ENCODE assay signal across 8 cellular contexts in genomic region chr5:109409061-109409843, GRCh38. TPM values are rescaled to one million over a fixed set of nuclear protein-coding genes. Genes with fewer than 3 reads are reported as not detected.
A peak's percentile ranks its signal among the peaks of the same experiment; 100 is the strongest.
DNase-seq lines count a peak whose midpoint lies in the region; ATAC-seq and TF ChIP-seq lines count a peak whose summit lies in the region.

No MANE protein-coding gene starts in this region.

- TF ChIP-seq EP300 in stomach (IDR thresholded peaks at IDR 0.05) = no peak

- DNase-seq in DMS 273 (lab: John Stamatoyannopoulos, UW; ENCODE audit: unreplicated experiment) (peak; percentile 90), HUDEP-2 (lab: John Stamatoyannopoulos, UW; ENCODE audit: unreplicated experiment in 76 of 76) (peak in 72 of 76 experiments; percentile 10 to 80 (median 60)), RPMI8226 (peak; percentile 90), fibroblast of the aortic adventitia (ENCODE audit: low read depth) (peak; percentile 77), neural crest cell (ENCODE audit: low read depth, low spot score) (peak; percentile 34), stomach (peak; percentile 65)
- DNase-seq in activated T-helper 2 cell treated with anti-CD3 and anti-CD28 coated beads, Interferon-gamma antibody, Interleukin-2, Interleukin-4, amounts not matched to agents 10 μg/mL and 5 μg/mL and 100 μg/mL, durations not matched to agents 14 hours and 24 hours and 36 hours (ENCODE audit: low spot score) = peak; percentile 78

- peaks cover 0 to 4% (median 2%) of the 10 kb centered on the region in 4 donors for H3K36me3 ChIP-seq in stomach

- H3K4me3 ChIP-seq in fibroblast of the aortic adventitia (ENCODE audit: low read depth, low read length) (peak overlapping the region; percentile 91), stomach (peak overlapping the region; percentile 63 to 93 (median 82))

- no peak for TF ChIP-seq POLR2A in stomach (IDR thresholded peaks at IDR 0.05)

- peak overlapping the region; percentile 95 for H3K4me3 Mint-ChIP-seq in activated T-helper 2 cell treated with anti-CD3 and anti-CD28 coated beads, Interferon-gamma antibody, Interleukin-2, Interleukin-4, amounts not matched to agents 10 μg/mL and 5 μg/mL and 100 μg/mL, durations not matched to agents 14 hours and 24 hours and 36 hours (ENCODE audit: low read depth)
- H3K4me3 Mint-ChIP-seq in neural crest cell = peak overlapping the region; percentile 92

- intact Hi-C loops in activated T-helper 2 cell treated with anti-CD3 and anti-CD28 coated beads, Interferon-gamma antibody, Interleukin-2, Interleukin-4, amounts not matched to agents 10 μg/mL and 5 μg/mL and 100 μg/mL, durations not matched to agents 14 hours and 24 hours and 36 hours (cut with micrococcal nuclease) = no loop called here
- intact Hi-C loops in stomach (cut with DNase I; ENCODE audit: low total_unique reads) = no loop called here

- TF ChIP-seq CTCF in fibroblast of the aortic adventitia (IDR thresholded peaks at IDR 0.05; ENCODE audit: insufficient read depth, low read length) (no peak), neural crest cell (conservative IDR thresholded peaks at IDR 0.05) (no peak), stomach (IDR thresholded peaks at IDR 0.05) (no peak)

- H3K27me3 ChIP-seq in stomach = no peaks in the 10 kb centered on the region

- peak; percentile 24 for ATAC-seq in GM21423 (IDR thresholded peaks at IDR 0.05; ENCODE audit: unreplicated experiment)

- peak overlapping the region; percentile 98 for H3K27ac Mint-ChIP-seq in activated T-helper 2 cell treated with anti-CD3 and anti-CD28 coated beads, Interferon-gamma antibody, Interleukin-2, Interleukin-4, amounts not matched to agents 10 μg/mL and 5 μg/mL and 100 μg/mL, durations not matched to agents 14 hours and 24 hours and 36 hours
- H3K27ac Mint-ChIP-seq in neural crest cell (ENCODE audit: unreplicated experiment) = peak overlapping the region; percentile 99

- peaks cover 7 to 73% (median 46%) of the 10 kb centered on the region in 4 donors for H3K4me1 ChIP-seq in stomach

- H3K4me1 Mint-ChIP-seq in activated T-helper 2 cell treated with anti-CD3 and anti-CD28 coated beads, Interferon-gamma antibody, Interleukin-2, Interleukin-4, amounts not matched to agents 10 μg/mL and 5 μg/mL and 100 μg/mL, durations not matched to agents 14 hours and 24 hours and 36 hours (ENCODE audit: low read depth) = peaks cover 44% of the 10 kb centered on the region
- H3K4me1 Mint-ChIP-seq in neural crest cell = peaks cover 56% of the 10 kb centered on the region

- H3K36me3 Mint-ChIP-seq in activated T-helper 2 cell treated with anti-CD3 and anti-CD28 coated beads, Interferon-gamma antibody, Interleukin-2, Interleukin-4, amounts not matched to agents 10 μg/mL and 5 μg/mL and 100 μg/mL, durations not matched to agents 14 hours and 24 hours and 36 hours (ENCODE audit: low read depth) = peaks cover 25% of the 10 kb centered on the region
- H3K36me3 Mint-ChIP-seq in neural crest cell (ENCODE audit: low read depth) = peaks cover 3% of the 10 kb centered on the region

- H3K9me3 ChIP-seq in stomach = peaks cover 0 to 3% (median 0%) of the 10 kb centered on the region in 4 donors

- H3K27me3 Mint-ChIP-seq in activated T-helper 2 cell treated with anti-CD3 and anti-CD28 coated beads, Interferon-gamma antibody, Interleukin-2, Interleukin-4, amounts not matched to agents 10 μg/mL and 5 μg/mL and 100 μg/mL, durations not matched to agents 14 hours and 24 hours and 36 hours (ENCODE audit: low read depth) = no peaks in the 10 kb centered on the region
- H3K27me3 Mint-ChIP-seq in neural crest cell (ENCODE audit: low read depth) = no peaks in the 10 kb centered on the region

- peak overlapping the region; percentile 94 to 100 (median 99) for H3K27ac ChIP-seq in stomach

- peaks cover 6% of the 10 kb centered on the region for H3K9me3 Mint-ChIP-seq in activated T-helper 2 cell treated with anti-CD3 and anti-CD28 coated beads, Interferon-gamma antibody, Interleukin-2, Interleukin-4, amounts not matched to agents 10 μg/mL and 5 μg/mL and 100 μg/mL, durations not matched to agents 14 hours and 24 hours and 36 hours
- H3K9me3 Mint-ChIP-seq in neural crest cell = peaks cover 2% of the 10 kb centered on the region

- WGBS in stomach, 5 donors = 0 to 1% (median 1%) methylated on average over 33 to 50 of the region's 50 CpGs

RNA-seq across cellular contexts. Expression of gene PJA2, which starts 0.5 kb away (rescaled TPM):
- 52.2 and 52.9 TPM in 2 replicates for total RNA-seq in activated T-helper 2 cell treated with anti-CD3 and anti-CD28 coated beads, Interferon-gamma antibody, Interleukin-2, Interleukin-4, amounts not matched to agents 10 μg/mL and 5 μg/mL and 100 μg/mL, durations not matched to agents 14 hours and 24 hours and 36 hours
- total RNA-seq in fibroblast of the aortic adventitia (ENCODE audit: low replicate concordance) (112 and 124 TPM in 2 replicates), neural crest cell (51.2 TPM in 2 replicates), stomach (100 to 1,000 TPM in 2 of 5 donors, 10 to 100 TPM in 3; 28.1 to 161 (median 44.3) TPM)
- polyA plus RNA-seq in stomach = 10 to 100 TPM; 19.9 to 31.5 (median 22.7) TPM

Comparison
In these comparisons a context has a peak if more than half of its experiments do, and no peak if none do; other contexts are left out.
1. Peak in every context shown above with its lines: DNase-seq, ATAC-seq, H3K4me3 ChIP-seq and H3K27ac ChIP-seq.
2. DNase-seq: peak in every context shown above with its lines; median percentile 90 in DMS 273; 90 in RPMI8226; 78 in activated T-helper 2 cell treated with anti-CD3 and anti-CD28 coated beads, Interferon-gamma antibody, Interleukin-2, Interleukin-4, amounts not matched to agents 10 μg/mL and 5 μg/mL and 100 μg/mL, durations not matched to agents 14 hours and 24 hours and 36 hours; 77 in fibroblast of the aortic adventitia; 65 in stomach; 60 in HUDEP-2; 34 in neural crest cell.